Comparison of ENCODE assay signal across 37 cellular contexts in the genomic region with DNA sequence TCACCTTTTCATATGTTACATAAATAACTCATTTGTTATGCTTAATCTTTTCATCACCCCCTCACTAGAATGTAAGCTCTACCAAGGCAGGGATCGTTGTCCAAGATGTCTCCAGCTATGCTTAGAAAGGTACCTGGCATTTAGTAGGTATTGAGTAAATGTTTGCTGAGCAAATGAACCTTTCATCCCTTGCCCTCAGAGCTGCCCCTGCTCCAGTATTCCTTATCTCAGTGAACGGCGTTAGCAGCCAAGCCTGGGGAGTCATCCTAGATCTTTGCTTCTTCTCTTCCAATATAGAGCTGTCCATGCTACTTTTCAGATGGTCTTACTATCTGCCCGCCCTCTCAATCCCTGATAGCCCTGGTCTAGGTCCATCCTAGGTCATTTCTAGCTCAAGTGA.
"Had no signal": no experiment of that assay in that cellular context is flagged by ENCODE, and none has a peak within 500 bp of the region (broad histone marks: within the 10 kb centered on the region; RNA-seq: fewer than 3 reads in every experiment).

No MANE protein-coding gene starts in this region.

- H3K27me3 ChIP-seq: adrenal gland, brain microvascular endothelial cell, Peyer's patch had no signal

- H3K4me3 Mint-ChIP-seq: activated B cell treated with CpG ODN at 0.5 μM for 24 hours; activated CD4-positive, alpha-beta memory T cell treated with anti-CD3 and anti-CD28 coated beads for 36 hours; activated naive CD8-positive, alpha-beta T cell treated with anti-CD3 and anti-CD28 coated beads, Interleukin-2, amount 10 ng/mL, durations not matched to agents 7 days and 5 days; activated T-helper 17 cell treated with anti-CD3 and anti-CD28 coated beads, Interleukin-2, amount 50 U/mL, for 72 hours; T-cell had no signal

- ATAC-seq: activated T-helper 17 cell treated with anti-CD3 and anti-CD28 coated beads, Interleukin-2, amount 50 U/mL, for 72 hours; PC-3; SK-N-SH treated with all-trans-retinoic acid at 6 μM for 48 hours; T-cell had no signal

- DNase-seq: activated B cell treated with CpG ODN at 0.5 μM for 24 hours; activated CD4-positive, alpha-beta memory T cell treated with anti-CD3 and anti-CD28 coated beads for 36 hours; activated CD4-positive, alpha-beta T cell treated with anti-CD3 and anti-CD28 coated beads for 4 hours; activated CD4-positive, alpha-beta T cell treated with anti-CD3 and anti-CD28 coated beads, Interleukin-2, amount 50 U/mL, for 1 hour; activated CD4-positive, CD25-positive, alpha-beta regulatory T cell treated with anti-CD3 and anti-CD28 coated beads, Interleukin-2, amount 50 U/mL, for 72 hours; activated CD8-positive, alpha-beta memory T cell treated with anti-CD3 and anti-CD28 coated beads, Interleukin-2, amount 50 U/mL, for 4 hours; activated effector memory CD4-positive, alpha-beta T cell treated with anti-CD3 and anti-CD28 coated beads, Interleukin-2, amount 50 U/mL, for 16 hours; activated naive CD4-positive, alpha-beta T cell; activated naive CD4-positive, alpha-beta T cell treated with anti-CD3 and anti-CD28 coated beads, Interleukin-2, amount 50 U/mL, for 16 hours; activated naive CD8-positive, alpha-beta T cell treated with anti-CD3 and anti-CD28 coated beads, Interleukin-2, amount 10 ng/mL, durations not matched to agents 7 days and 5 days; activated T-cell treated with anti-CD3 and anti-CD28 coated beads for 4 hours; activated T-cell treated with anti-CD3 and anti-CD28 coated beads, Interleukin-2, amount 50 U/mL, for 48 hours; adrenal gland; brain microvascular endothelial cell; central memory CD4-positive, alpha-beta T cell; MM.1S; MV-4-11; NCI-H1092; NCI-H1417; NCI-H146; NCI-H187; NCI-H2029 treated with DMSO at 0.1 percent for 48 hours; NCI-H510A; NCI-H526; NCI-H748 treated with DMSO at 0.1 percent for 48 hours; NK-92 treated with Interleukin-12 subunit alpha and Interleukin-12 subunit beta, amount 100 ng/mL, for 24 hours; PC-3; RPMI8226; SIG-M5; T-cell; T-helper 2 cell; T-helper 9 cell had no signal

- H3K27ac ChIP-seq: adrenal gland, brain microvascular endothelial cell, KMS-11, VCaP had no signal

- H3K9me3 Mint-ChIP-seq: activated B cell treated with CpG ODN at 0.5 μM for 24 hours; activated CD4-positive, alpha-beta memory T cell treated with anti-CD3 and anti-CD28 coated beads for 36 hours; activated naive CD8-positive, alpha-beta T cell treated with anti-CD3 and anti-CD28 coated beads, Interleukin-2, amount 10 ng/mL, durations not matched to agents 7 days and 5 days; activated T-helper 17 cell treated with anti-CD3 and anti-CD28 coated beads, Interleukin-2, amount 50 U/mL, for 72 hours; T-cell had no signal

- H3K9me3 ChIP-seq: adrenal gland, Peyer's patch had no signal

- H3K4me1 Mint-ChIP-seq: activated B cell treated with CpG ODN at 0.5 μM for 24 hours; activated naive CD8-positive, alpha-beta T cell treated with anti-CD3 and anti-CD28 coated beads, Interleukin-2, amount 10 ng/mL, durations not matched to agents 7 days and 5 days had no signal

- H3K4me3 ChIP-seq: adrenal gland, Peyer's patch had no signal

- H3K4me1 ChIP-seq: Peyer's patch had no signal

- H3K27me3 Mint-ChIP-seq: activated B cell treated with CpG ODN at 0.5 μM for 24 hours; activated CD4-positive, alpha-beta memory T cell treated with anti-CD3 and anti-CD28 coated beads for 36 hours; activated naive CD8-positive, alpha-beta T cell treated with anti-CD3 and anti-CD28 coated beads, Interleukin-2, amount 10 ng/mL, durations not matched to agents 7 days and 5 days; activated T-helper 17 cell treated with anti-CD3 and anti-CD28 coated beads, Interleukin-2, amount 50 U/mL, for 72 hours; T-cell had no signal

- H3K4me2 ChIP-seq: KMS-11 had no signal

- H3K9ac ChIP-seq: KMS-11 had no signal

- H3K36me3 ChIP-seq: adrenal gland, brain microvascular endothelial cell, Peyer's patch had no signal

- H3K27ac Mint-ChIP-seq: activated B cell treated with CpG ODN at 0.5 μM for 24 hours; activated CD4-positive, alpha-beta memory T cell treated with anti-CD3 and anti-CD28 coated beads for 36 hours; activated naive CD8-positive, alpha-beta T cell treated with anti-CD3 and anti-CD28 coated beads, Interleukin-2, amount 10 ng/mL, durations not matched to agents 7 days and 5 days; activated T-helper 17 cell treated with anti-CD3 and anti-CD28 coated beads, Interleukin-2, amount 50 U/mL, for 72 hours; T-cell had no signal
